Comparison of ENCODE assay signal across 19 cellular contexts in genomic region chr3:143643905-143644304, GRCh38.
A peak's percentile ranks its signal among the peaks of the same experiment; 100 is the strongest.
DNase-seq lines count a peak whose midpoint lies in the region; ATAC-seq and TF ChIP-seq lines count a peak whose summit lies in the region.
"Had no signal": no experiment of that assay in that cellular context is flagged by ENCODE, and none has a peak within 500 bp of the region (broad histone marks: within the 10 kb centered on the region; RNA-seq: fewer than 3 reads in every experiment).

No MANE protein-coding gene starts in this region.

- intact Hi-C loops in aorta (cut with DNase I) = loop anchor here in 1 of 2 donors (5.0 kb wide), 1 partner anchor 527 kb away; the partner anchor contains the start of gene CHST2

- H4K91ac ChIP-seq in neuronal stem cell (ENCODE audit: low read depth, low read length, poor library complexity) = no peak overlapping the region

- H3K9me3 Mint-ChIP-seq in stimulated activated naive CD8-positive, alpha-beta T cell treated with anti-CD3 and anti-CD28 coated beads, Interleukin-15, amount 100 ng/mL, for 72 hours = peaks cover 0 to 3% of the 10 kb centered on the region in 2 donors

- no peak overlapping the region for H2BK15ac ChIP-seq in neuronal stem cell (ENCODE audit: low read length)

- H3K9ac ChIP-seq in OCI-LY1 (ENCODE audit: low read length) (no peak overlapping the region; the same call in 1 of the 2 replicates), neuronal stem cell (ENCODE audit: low read depth, low read length, poor library complexity) (no peak overlapping the region)

- H3K9me2 ChIP-seq in OCI-LY1 (ENCODE audit: low read depth, low read length) = no peaks in the 10 kb centered on the region
- H3K9me2 ChIP-seq in hepatocyte (replicated peaks; ENCODE audit: insufficient read depth) = no peaks in the 10 kb centered on the region

- H3K18ac ChIP-seq in neuronal stem cell (ENCODE audit: low read length) = no peak overlapping the region

- H3K27me3 Mint-ChIP-seq in stimulated activated naive CD8-positive, alpha-beta T cell treated with anti-CD3 and anti-CD28 coated beads, Interleukin-15, amount 100 ng/mL, for 72 hours = no peaks in the 10 kb centered on the region
- H3K27me3 Mint-ChIP-seq: activated naive CD8-positive, alpha-beta T cell; CD4-positive, alpha-beta T cell; dendritic cell treated with granulocyte-macrophage colony-stimulating factor and Interleukin-4, amounts not matched to agents 40 ng/mL and 50 ng/mL, for 4 days had no signal

- no peak overlapping the region for H2BK12ac ChIP-seq in neuronal stem cell (ENCODE audit: low read length)

- no peaks in the 10 kb centered on the region for H3K9me3 ChIP-seq in OCI-LY1 (ENCODE audit: low read length)
- H3K9me3 ChIP-seq in hepatocyte (ENCODE audit: low read depth) = no peaks in the 10 kb centered on the region
- peaks cover 0 to 1% of the 10 kb centered on the region in 2 donors for H3K9me3 ChIP-seq in neuronal stem cell (replicated peaks in 1 of 2; ENCODE audit: control insufficient read depth in 2 of 2, insufficient read depth in 1 of 2, low read depth in 1 of 2, low read length in 2 of 2)
- no peaks in the 10 kb centered on the region for H3K9me3 ChIP-seq in aorta (ENCODE audit: control insufficient read depth, low read length)
- H3K9me3 ChIP-seq: ascending aorta, lower lobe of right lung had no signal

- H2AFZ ChIP-seq in ACC112 (ENCODE audit: low read length, unreplicated experiment) (peak overlapping the region; percentile 88), OCI-LY1 (ENCODE audit: low read length) (no peak overlapping the region), hepatocyte (peak overlapping the region; percentile 18), neuronal stem cell (ENCODE audit: low read length) (peak overlapping the region; percentile 69)

- H3K23ac ChIP-seq in neuronal stem cell (ENCODE audit: low read depth, low read length, poor library complexity) = no peak overlapping the region

- H4K8ac ChIP-seq in neuronal stem cell (ENCODE audit: low read depth, low read length) = no peak overlapping the region

- peak overlapping the region; percentile 7; the same call in 1 of the 2 replicates for H3K4me2 ChIP-seq in OCI-LY1 (ENCODE audit: low read length)
- peak overlapping the region; percentile 37 for H3K4me2 ChIP-seq in hepatocyte
- H3K4me2 ChIP-seq in neuronal stem cell (ENCODE audit: insufficient read depth, low read length, poor library complexity, severe bottlenecking) = no peak overlapping the region

- H3K27me3 ChIP-seq in ACC112 (ENCODE audit: insufficient read depth, low read length) (no peaks in the 10 kb centered on the region), OCI-LY1 (ENCODE audit: insufficient read depth, low read length) (no peaks in the 10 kb centered on the region), hepatocyte (no peaks in the 10 kb centered on the region), neuronal stem cell (ENCODE audit: control insufficient read depth in 3 of 3, insufficient read depth in 3 of 3, low read depth in 1 of 3, low read length in 3 of 3) (no peaks in the 10 kb centered on the region), aorta (ENCODE audit: control insufficient read depth in 1 of 2, insufficient read depth in 2 of 2, low read length in 1 of 2) (no peaks in the 10 kb centered on the region)
- H3K27me3 ChIP-seq: ascending aorta, tibial nerve had no signal

- no peak overlapping the region for H2BK5ac ChIP-seq in neuronal stem cell (ENCODE audit: low read length)

- TF ChIP-seq CTCF in OCI-LY1 (IDR thresholded peaks at IDR 0.05; ENCODE audit: low read length) (no peak), hepatocyte (IDR thresholded peaks at IDR 0.05; ENCODE audit: poor library complexity) (no peak), RWPE1 (conservative IDR thresholded peaks at IDR 0.05; ENCODE audit: low read depth) (no peak)

- no peak for ATAC-seq in aorta (ENCODE audit: low FRiP score)
- ATAC-seq in stimulated activated naive CD8-positive, alpha-beta T cell treated with anti-CD3 and anti-CD28 coated beads, Interleukin-15, amount 100 ng/mL, for 72 hours = no peak
- ATAC-seq in HG03139 (IDR thresholded peaks at IDR 0.05; ENCODE audit: unreplicated experiment) = no peak

- no peak overlapping the region for H3K14ac ChIP-seq in neuronal stem cell (ENCODE audit: low read length)

- peak overlapping the region; percentile 8; the same call in 1 of the 2 replicates for H3K27ac ChIP-seq in ACC112 (ENCODE audit: low read depth, low read length)
- H3K27ac ChIP-seq in OCI-LY1 (ENCODE audit: low read depth, low read length, poor library complexity, severe bottlenecking) = peak overlapping the region; percentile 9
- H3K27ac ChIP-seq in hepatocyte = peak overlapping the region; percentile 16
- H3K27ac ChIP-seq in neuronal stem cell (replicated peaks; ENCODE audit: low read length) = no peak overlapping the region
- no peak overlapping the region for H3K27ac ChIP-seq in aorta (ENCODE audit: low read depth in 1 of 2, low read length in 2 of 2)
- no peak overlapping the region for H3K27ac ChIP-seq in RWPE1
- H3K27ac ChIP-seq: ascending aorta, lower lobe of right lung, tibial nerve had no signal

- no peak for DNase-seq in hepatocyte (ENCODE audit: low spot score)
- no peak for DNase-seq in neuronal stem cell (ENCODE audit: low spot score)
- DNase-seq in aorta = no peak
- no peak for DNase-seq in RWPE1 (ENCODE audit: low spot score)
- DNase-seq in stimulated activated naive CD8-positive, alpha-beta T cell treated with anti-CD3 and anti-CD28 coated beads, Interleukin-15, amount 100 ng/mL, for 72 hours = no peak
- DNase-seq: activated CD8-positive, alpha-beta memory T cell treated with anti-CD3 and anti-CD28 coated beads for 24 hours; activated effector memory CD4-positive, alpha-beta T cell treated with Interleukin-2 at 50 U/mL for 16 hours; CD4-positive, alpha-beta T cell; central memory CD4-positive, alpha-beta T cell; stimulated activated CD4-positive, alpha-beta T cell treated with anti-CD3 and anti-CD28 coated beads, Interleukin-4, amount 100 ng/mL, for 1 hour had no signal

- peaks cover 6% of the 10 kb centered on the region for H3K4me1 ChIP-seq in ACC112 (ENCODE audit: control insufficient read depth, insufficient read depth, low read length, unreplicated experiment)
- peaks cover 25% of the 10 kb centered on the region for H3K4me1 ChIP-seq in OCI-LY1 (ENCODE audit: insufficient read depth, low read length, severe bottlenecking)
- H3K4me1 ChIP-seq in hepatocyte (ENCODE audit: insufficient read depth) = peaks cover 11% of the 10 kb centered on the region
- H3K4me1 ChIP-seq in neuronal stem cell (ENCODE audit: control insufficient read depth in 2 of 2, insufficient read depth in 1 of 2, low read depth in 1 of 2, low read length in 2 of 2) = peaks cover 0 to 9% of the 10 kb centered on the region in 2 donors
- no peaks in the 10 kb centered on the region for H3K4me1 ChIP-seq in aorta (ENCODE audit: control insufficient read depth in 1 of 2, insufficient read depth in 2 of 2, low read length in 2 of 2)
- H3K4me1 ChIP-seq: ascending aorta, lower lobe of right lung had no signal

- CTCF ChIA-PET in RWPE1 (lab: Yijun Ruan, JAX) = interaction anchor here (0.5 to 1.4 kb wide), 12 partner anchors 31 to 1434 kb away, joined by 3 to 9 read pairs (median 6); no protein-coding TSS in a partner anchor

- POLR2A ChIA-PET in RWPE1 (lab: Yijun Ruan, JAX; ENCODE audit: low non-redundant PET) = no interaction called here

- WGBS in hepatocyte (ENCODE audit: low lambda C conversion rate, missing lambda C conversion rate) = 50% methylated on average over 1 of the region's 1 CpG
- WGBS in neuronal stem cell (ENCODE audit: extremely low coverage in 2 of 2, insufficient read length in 2 of 2, insufficient replicate concordance in 1 of 2), 2 donors = no CpG with 5 or more reads among the region's 1 CpG
- 91 to 100% methylated on average over 1 of the region's 1 CpG for WGBS in aorta, 2 donors

- H3K4me3 ChIP-seq in ACC112 (ENCODE audit: low read depth, low read length) (no peak overlapping the region), OCI-LY1 (ENCODE audit: low read depth, low read length, poor library complexity, severe bottlenecking) (no peak overlapping the region), hepatocyte (no peak overlapping the region), neuronal stem cell (ENCODE audit: low read length in 2 of 2) (no peak overlapping the region), aorta (ENCODE audit: low read length in 2 of 2) (no peak overlapping the region)
- H3K4me3 ChIP-seq: ascending aorta, lower lobe of right lung, tibial nerve had no signal

- H3K4me3 Mint-ChIP-seq in stimulated activated naive CD8-positive, alpha-beta T cell treated with anti-CD3 and anti-CD28 coated beads, Interleukin-15, amount 100 ng/mL, for 72 hours = no peak overlapping the region
- H3K4me3 Mint-ChIP-seq: activated naive CD8-positive, alpha-beta T cell; CD4-positive, alpha-beta T cell; dendritic cell treated with granulocyte-macrophage colony-stimulating factor and Interleukin-4, amounts not matched to agents 40 ng/mL and 50 ng/mL, for 4 days; nephron progenitor cell had no signal

- no peak overlapping the region for H2AK5ac ChIP-seq in neuronal stem cell (ENCODE audit: low read depth, low read length)

- no peaks in the 10 kb centered on the region for H3F3A ChIP-seq in OCI-LY1 (ENCODE audit: insufficient read depth, low read length)

- H4K20me1 ChIP-seq in OCI-LY1 (ENCODE audit: insufficient read depth, low read length) (no peaks in the 10 kb centered on the region), hepatocyte (ENCODE audit: insufficient read depth, poor library complexity, severe bottlenecking) (no peaks in the 10 kb centered on the region)

- H3K4me1 Mint-ChIP-seq in stimulated activated naive CD8-positive, alpha-beta T cell treated with anti-CD3 and anti-CD28 coated beads, Interleukin-15, amount 100 ng/mL, for 72 hours = no peaks in the 10 kb centered on the region

- no peak overlapping the region for H2BK120ac ChIP-seq in neuronal stem cell (ENCODE audit: low read depth, low read length)

- no peaks in the 10 kb centered on the region for H3K79me1 ChIP-seq in neuronal stem cell (ENCODE audit: low read depth, low read length)

- H3K4ac ChIP-seq in neuronal stem cell (ENCODE audit: low read length) = no peak overlapping the region

- H3K79me2 ChIP-seq in ACC112 (ENCODE audit: control insufficient read depth, insufficient read depth, low read length, unreplicated experiment) (no peaks in the 10 kb centered on the region), OCI-LY1 (ENCODE audit: insufficient read depth, low read length) (no peaks in the 10 kb centered on the region), hepatocyte (no peaks in the 10 kb centered on the region)

- no peak overlapping the region for H3K27ac Mint-ChIP-seq in stimulated activated naive CD8-positive, alpha-beta T cell treated with anti-CD3 and anti-CD28 coated beads, Interleukin-15, amount 100 ng/mL, for 72 hours
- H3K27ac Mint-ChIP-seq: activated naive CD8-positive, alpha-beta T cell; CD4-positive, alpha-beta T cell; dendritic cell treated with granulocyte-macrophage colony-stimulating factor and Interleukin-4, amounts not matched to agents 40 ng/mL and 50 ng/mL, for 4 days had no signal

- H3K36me3 ChIP-seq in ACC112 (ENCODE audit: insufficient read depth, low read length) = no peaks in the 10 kb centered on the region
- H3K36me3 ChIP-seq in OCI-LY1 (ENCODE audit: insufficient read depth, low read length) = no peaks in the 10 kb centered on the region
- no peaks in the 10 kb centered on the region for H3K36me3 ChIP-seq in hepatocyte (replicated peaks; ENCODE audit: insufficient read depth, low read depth)
- no peaks in the 10 kb centered on the region for H3K36me3 ChIP-seq in neuronal stem cell (replicated peaks in 1 of 2; ENCODE audit: control insufficient read depth in 2 of 2, insufficient read depth in 2 of 2, low read length in 2 of 2)
- H3K36me3 ChIP-seq in aorta (ENCODE audit: control insufficient read depth in 1 of 2, insufficient read depth in 2 of 2, low read length in 1 of 2) = peaks cover 0 to 2% of the 10 kb centered on the region in 2 donors
- H3K36me3 ChIP-seq: ascending aorta, lower lobe of right lung, tibial nerve had no signal

Comparison
In these comparisons a context has a peak if more than half of its experiments do, and no peak if none do; other contexts are left out.
1. H3K27ac ChIP-seq: peak in ACC112 (single experiment), OCI-LY1 (single experiment) and hepatocyte (single experiment); none in neuronal stem cell (single experiment), aorta (0 of 2) and RWPE1 (single experiment).